In the genomic region with DNA sequence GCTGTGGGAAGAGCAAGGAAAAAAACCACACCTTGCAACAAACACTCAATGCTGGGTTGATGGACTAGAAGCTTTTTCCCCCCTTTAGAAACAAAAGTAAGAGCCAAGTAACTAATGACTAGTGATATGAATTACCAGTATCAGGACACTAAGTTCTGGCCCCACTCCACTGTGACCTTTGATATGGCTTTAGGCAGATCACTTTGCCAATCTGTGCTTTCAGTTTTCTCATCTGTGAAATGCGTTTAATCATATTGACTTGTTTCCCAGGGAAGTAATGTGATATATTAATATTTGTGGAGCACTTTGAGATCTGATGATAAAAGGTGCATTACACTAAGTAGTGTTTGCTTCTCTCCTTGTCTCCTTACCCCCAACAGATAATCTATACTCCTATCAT, we compare ENCODE assay signal across 25 cellular contexts.
DNase-seq lines count a peak whose midpoint lies in the region; ATAC-seq and TF ChIP-seq lines count a peak whose summit lies in the region.
"Had no signal": no experiment of that assay in that cellular context is flagged by ENCODE, and none has a peak within 500 bp of the region (broad histone marks: within the 10 kb centered on the region; RNA-seq: fewer than 3 reads in every experiment).

No MANE protein-coding gene starts in this region.

- peak overlapping the region; percentile 95 for H3K27ac Mint-ChIP-seq in activated T-cell treated with anti-CD3 and anti-CD28 coated beads, Interleukin-2, amount 50 U/mL, for 72 hours
- H3K27ac Mint-ChIP-seq in activated T-helper 2 cell treated with anti-CD3 and anti-CD28 coated beads, Interferon-gamma antibody, Interleukin-2, Interleukin-4, amounts not matched to agents 10 μg/mL and 5 μg/mL and 100 μg/mL, durations not matched to agents 14 hours and 24 hours and 36 hours: peak overlapping the region; percentile 83
- H3K27ac Mint-ChIP-seq: mesothelial cell of epicardium, progenitor cell of endocrine pancreas, type B pancreatic cell had no signal

- H3K36me3 Mint-ChIP-seq in activated T-cell treated with anti-CD3 and anti-CD28 coated beads, Interleukin-2, amount 50 U/mL, for 72 hours (ENCODE audit: insufficient read depth in 2 of 2): peaks cover 11 to 13% of the 10 kb centered on the region in 2 donors
- H3K36me3 Mint-ChIP-seq in activated T-helper 2 cell treated with anti-CD3 and anti-CD28 coated beads, Interferon-gamma antibody, Interleukin-2, Interleukin-4, amounts not matched to agents 10 μg/mL and 5 μg/mL and 100 μg/mL, durations not matched to agents 14 hours and 24 hours and 36 hours (ENCODE audit: low read depth): peaks cover 18% of the 10 kb centered on the region
- H3K36me3 Mint-ChIP-seq: mesothelial cell of epicardium, type B pancreatic cell had no signal

- H3K9me3 ChIP-seq in OCI-LY7 (ENCODE audit: low read length) (no peaks in the 10 kb centered on the region), neutrophil (no peaks in the 10 kb centered on the region), tibial nerve (no peaks in the 10 kb centered on the region)
- H3K9me3 ChIP-seq: breast epithelium, stomach had no signal

- intact Hi-C loops in OCI-LY7 (cut with micrococcal nuclease; ENCODE audit: unreplicated experiment): loop anchor here (5.0 to 10.0 kb wide), 4 partner anchors 522 to 1550 kb away; partner anchors contain the start of genes KAT2B and SGO1
- intact Hi-C loops in activated T-helper 2 cell treated with anti-CD3 and anti-CD28 coated beads, Interferon-gamma antibody, Interleukin-2, Interleukin-4, amounts not matched to agents 10 μg/mL and 5 μg/mL and 100 μg/mL, durations not matched to agents 14 hours and 24 hours and 36 hours (cut with micrococcal nuclease): loop anchor here (2.0 to 10.0 kb wide), 3 partner anchors 34 to 1190 kb away; partner anchors contain the start of genes EFHB and SATB1

- CTCF ChIA-PET in OCI-LY7 (lab: Charles Lee; ENCODE audit: unreplicated experiment): no interaction called here

- H3K4me1 Mint-ChIP-seq in activated T-cell treated with anti-CD3 and anti-CD28 coated beads, Interleukin-2, amount 50 U/mL, for 72 hours (ENCODE audit: low read depth): peaks cover 94% of the 10 kb centered on the region
- H3K4me1 Mint-ChIP-seq in activated T-helper 2 cell treated with anti-CD3 and anti-CD28 coated beads, Interferon-gamma antibody, Interleukin-2, Interleukin-4, amounts not matched to agents 10 μg/mL and 5 μg/mL and 100 μg/mL, durations not matched to agents 14 hours and 24 hours and 36 hours (ENCODE audit: low read depth): peaks cover 74% of the 10 kb centered on the region
- H3K4me1 Mint-ChIP-seq: mesothelial cell of epicardium, neural crest cell had no signal

- BruUV-seq in OCI-LY7 (replicated peaks; lab: Mats Ljungman, UMichigan): no TSS peak

- H4K20me1 ChIP-seq in OCI-LY7 (ENCODE audit: insufficient read depth, low read length): no peaks in the 10 kb centered on the region

- no peaks in the 10 kb centered on the region for H3K9me2 ChIP-seq in OCI-LY7 (ENCODE audit: insufficient read depth, low read length)

- POLR2A ChIA-PET in OCI-LY7 (lab: Charles Lee): interaction anchor here (1.0 kb wide), 1 partner anchor 9 kb away, joined by 3 read pairs; no protein-coding TSS in a partner anchor

- H3K27me3 Mint-ChIP-seq in activated T-cell treated with anti-CD3 and anti-CD28 coated beads, Interleukin-2, amount 50 U/mL, for 72 hours (ENCODE audit: low read depth): no peaks in the 10 kb centered on the region
- H3K27me3 Mint-ChIP-seq in activated T-helper 2 cell treated with anti-CD3 and anti-CD28 coated beads, Interferon-gamma antibody, Interleukin-2, Interleukin-4, amounts not matched to agents 10 μg/mL and 5 μg/mL and 100 μg/mL, durations not matched to agents 14 hours and 24 hours and 36 hours (ENCODE audit: low read depth): no peaks in the 10 kb centered on the region
- H3K27me3 Mint-ChIP-seq: progenitor cell of endocrine pancreas, type B pancreatic cell had no signal

- no peaks in the 10 kb centered on the region for H3K27me3 ChIP-seq in neutrophil
- no peaks in the 10 kb centered on the region for H3K27me3 ChIP-seq in tibial nerve
- H3K27me3 ChIP-seq: breast epithelium, stomach had no signal

- no peak for TF ChIP-seq POLR2A in tibial nerve (IDR thresholded peaks at IDR 0.05)

- TF ChIP-seq EP300 in tibial nerve (IDR thresholded peaks at IDR 0.05): no peak

- H3K9me3 Mint-ChIP-seq in activated T-cell treated with anti-CD3 and anti-CD28 coated beads, Interleukin-2, amount 50 U/mL, for 72 hours: peaks cover 0 to 5% of the 10 kb centered on the region in 2 donors
- H3K9me3 Mint-ChIP-seq in activated T-helper 2 cell treated with anti-CD3 and anti-CD28 coated beads, Interferon-gamma antibody, Interleukin-2, Interleukin-4, amounts not matched to agents 10 μg/mL and 5 μg/mL and 100 μg/mL, durations not matched to agents 14 hours and 24 hours and 36 hours: peaks cover 3% of the 10 kb centered on the region
- H3K9me3 Mint-ChIP-seq: mesothelial cell of epicardium, neural crest cell, type B pancreatic cell had no signal

- H3K4me1 ChIP-seq in OCI-LY7 (ENCODE audit: insufficient read depth, low read length, poor library complexity, severe bottlenecking) (peaks cover 100% of the 10 kb centered on the region), neutrophil (ENCODE audit: control insufficient read depth in 1 of 2, insufficient read depth in 1 of 2, low read depth in 1 of 2, low read length in 1 of 2) (peaks cover 43 to 49% of the 10 kb centered on the region in 2 experiments), tibial nerve (peaks cover 0 to 4% (median 0%) of the 10 kb centered on the region in 4 donors)
- H3K4me1 ChIP-seq: breast epithelium, stomach had no signal

- H3K4me3 ChIP-seq in OCI-LY7 (ENCODE audit: low read depth, low read length, poor library complexity, severe bottlenecking): peak overlapping the region; percentile 8
- no peak overlapping the region for H3K4me3 ChIP-seq in neutrophil (ENCODE audit: low read depth in 1 of 2, low read length in 1 of 2)
- H3K4me3 ChIP-seq in tibial nerve: no peak overlapping the region
- H3K4me3 ChIP-seq: breast epithelium, GM23248, stomach had no signal

- peak overlapping the region; percentile 56 for H3K4me2 ChIP-seq in OCI-LY7 (ENCODE audit: low read length)

- DNase-seq in activated T-cell treated with anti-CD3 and anti-CD28 coated beads, Interleukin-2, amount 50 U/mL, for 72 hours: no peak
- no peak for DNase-seq in activated T-cell treated with anti-CD3 and anti-CD28 coated beads, Interleukin-2, amount 50 U/mL, for 1 hour
- DNase-seq in OCI-LY7 (ENCODE audit: low spot score) (no peak), GM19238 (ENCODE audit: insufficient read length, low spot score) (no peak), tibial nerve (ENCODE audit: low spot score in 2 of 2) (no peak)
- no peak for DNase-seq in activated T-helper 2 cell treated with anti-CD3 and anti-CD28 coated beads, Interferon-gamma antibody, Interleukin-2, Interleukin-4, amounts not matched to agents 10 μg/mL and 5 μg/mL and 100 μg/mL, durations not matched to agents 14 hours and 24 hours and 36 hours (ENCODE audit: low spot score)
- DNase-seq: COR-L47, cortex of kidney, DMS79 treated with DMSO at 0.1 percent for 48 hours, glutamatergic neuron, GM23248, NCI-H1436, NCI-H2171 treated with DMSO at 0.1 percent for 48 hours, NCI-H69, SIG-M5, stomach had no signal

- no peak for ATAC-seq in activated T-cell treated with anti-CD3 and anti-CD28 coated beads, Interleukin-2, amount 50 U/mL, for 72 hours (replicated peaks in 1 of 2)
- ATAC-seq in GM18870 (IDR thresholded peaks at IDR 0.05; ENCODE audit: unreplicated experiment): no peak
- ATAC-seq: activated CD4-positive, CD25-positive, alpha-beta regulatory T cell treated with anti-CD3 and anti-CD28 coated beads, Interleukin-2, amount 50 U/mL, for 24 hours; left lobe of liver had no signal

- H3K36me3 ChIP-seq in OCI-LY7 (ENCODE audit: insufficient read depth, low read length) (no peaks in the 10 kb centered on the region), neutrophil (no peaks in the 10 kb centered on the region), tibial nerve (no peaks in the 10 kb centered on the region)
- H3K36me3 ChIP-seq: breast epithelium, stomach had no signal

- TF ChIP-seq CTCF in OCI-LY7 (conservative IDR thresholded peaks at IDR 0.05; ENCODE audit: low read length) (no peak), neutrophil (IDR thresholded peaks at IDR 0.05) (no peak), tibial nerve (IDR thresholded peaks at IDR 0.05) (no peak)

- H3K79me2 ChIP-seq in OCI-LY7 (ENCODE audit: insufficient read depth, low read depth, low read length): no peaks in the 10 kb centered on the region

- H3K4me3 Mint-ChIP-seq in activated T-cell treated with anti-CD3 and anti-CD28 coated beads, Interleukin-2, amount 50 U/mL, for 72 hours: peak overlapping the region; percentile 67 to 78
- peak overlapping the region; percentile 70 for H3K4me3 Mint-ChIP-seq in activated T-helper 2 cell treated with anti-CD3 and anti-CD28 coated beads, Interferon-gamma antibody, Interleukin-2, Interleukin-4, amounts not matched to agents 10 μg/mL and 5 μg/mL and 100 μg/mL, durations not matched to agents 14 hours and 24 hours and 36 hours (ENCODE audit: low read depth)
- H3K4me3 Mint-ChIP-seq: mesothelial cell of epicardium, neural crest cell, type B pancreatic cell had no signal

- peak overlapping the region; percentile 94 for H2AFZ ChIP-seq in OCI-LY7 (ENCODE audit: low read length)
- H2AFZ ChIP-seq: GM23248 had no signal

- 73 to 85% methylated on average over 1 of the region's 1 CpG for WGBS in tibial nerve, 2 donors

- peak overlapping the region; percentile 32 for H3K27ac ChIP-seq in OCI-LY7 (ENCODE audit: low read depth, low read length, poor library complexity, severe bottlenecking)
- H3K27ac ChIP-seq in neutrophil: peak overlapping the region; percentile 91
- H3K27ac ChIP-seq in tibial nerve: no peak overlapping the region
- H3K27ac ChIP-seq: breast epithelium, GM23248, stomach had no signal

Comparison
In these comparisons a context has a peak if more than half of its experiments do, and no peak if none do; other contexts are left out.
1. H3K27ac ChIP-seq: peak in OCI-LY7 (single experiment) and neutrophil (single experiment); none in tibial nerve (0 of 4).